In genomic region chr14:103723176-103724081, GRCh38 we compare ENCODE assay signal across 11 cellular contexts. TPM values are rescaled to one million over a fixed set of nuclear protein-coding genes. Genes with fewer than 3 reads are reported as not detected.
DNase-seq lines count a peak whose midpoint lies in the region; ATAC-seq, FAIRE-seq and TF ChIP-seq lines count a peak whose summit lies in the region.
"Had no signal": no experiment of that assay in that cellular context is flagged by ENCODE, and none has a peak within 500 bp of the region (broad histone marks: within the 10 kb centered on the region; RNA-seq: fewer than 3 reads in every experiment).

No MANE protein-coding gene starts in this region.

- ATAC-seq in HepG2 (no peak), sciatic nerve (peak; percentile 50), HG02798 (IDR thresholded peaks at IDR 0.05; ENCODE audit: poor library complexity, unreplicated experiment) (no peak)
- ATAC-seq in stimulated activated effector memory CD8-positive, alpha-beta T cell treated with anti-CD3 and anti-CD28 coated beads, Interleukin-12 subunit alpha, Interleukin-12 subunit beta, amount 100 ng/mL, for 72 hours = no peak
- ATAC-seq: activated T-cell treated with anti-CD3 and anti-CD28 coated beads, Interleukin-2, amount 50 U/mL, for 72 hours had no signal

- H3K27ac ChIP-seq in HepG2 (ENCODE audit: extremely low read length, insufficient read depth, low read length) = no peak overlapping the region

- no peaks in the 10 kb centered on the region for H4K20me1 ChIP-seq in HepG2 (ENCODE audit: insufficient read depth, low read length)

- peak overlapping the region; percentile 95 for H3K27ac Mint-ChIP-seq in chondrocyte (ENCODE audit: unreplicated experiment)
- H3K27ac Mint-ChIP-seq in stimulated activated effector memory CD8-positive, alpha-beta T cell treated with anti-CD3 and anti-CD28 coated beads, Interleukin-12 subunit alpha, Interleukin-12 subunit beta, amount 100 ng/mL, for 72 hours = no peak overlapping the region
- H3K27ac Mint-ChIP-seq in activated CD4-positive, alpha-beta T cell treated with anti-CD3 and anti-CD28 coated beads, Interleukin-2, amount 10 ng/mL, durations not matched to agents 24 days and 14 days = no peak overlapping the region
- H3K27ac Mint-ChIP-seq: activated T-cell treated with anti-CD3 and anti-CD28 coated beads, Interleukin-2, amount 50 U/mL, for 72 hours had no signal

- no peak for TF ChIP-seq RAD21 in HepG2 (CRISPR knock-in tag; IDR thresholded peaks at IDR 0.05)

- 95% methylated on average over 14 of the region's 24 CpGs for WGBS in HepG2 (ENCODE audit: low lambda C conversion rate)

- TF ChIP-seq POLR2A in HepG2 (IDR thresholded peaks at IDR 0.05; ENCODE audit: insufficient read depth in 1 of 2, low read depth in 2 of 2, low read length in 2 of 2) = no peak

- peaks cover 4% of the 10 kb centered on the region for H3K36me3 Mint-ChIP-seq in chondrocyte (ENCODE audit: low read depth)
- H3K36me3 Mint-ChIP-seq in stimulated activated effector memory CD8-positive, alpha-beta T cell treated with anti-CD3 and anti-CD28 coated beads, Interleukin-12 subunit alpha, Interleukin-12 subunit beta, amount 100 ng/mL, for 72 hours = peaks cover 3% of the 10 kb centered on the region
- H3K36me3 Mint-ChIP-seq in activated CD4-positive, alpha-beta T cell treated with anti-CD3 and anti-CD28 coated beads, Interleukin-2, amount 10 ng/mL, durations not matched to agents 24 days and 14 days (ENCODE audit: low read depth) = no peaks in the 10 kb centered on the region

- no peaks in the 10 kb centered on the region for H3K27me3 ChIP-seq in HepG2 (ENCODE audit: control insufficient read depth in 1 of 2, insufficient read depth in 2 of 2, low read length in 2 of 2)

- peaks cover 56% of the 10 kb centered on the region for H3K4me1 Mint-ChIP-seq in chondrocyte (ENCODE audit: low read depth)
- H3K4me1 Mint-ChIP-seq in stimulated activated effector memory CD8-positive, alpha-beta T cell treated with anti-CD3 and anti-CD28 coated beads, Interleukin-12 subunit alpha, Interleukin-12 subunit beta, amount 100 ng/mL, for 72 hours = peaks cover 32% of the 10 kb centered on the region
- peaks cover 10% of the 10 kb centered on the region for H3K4me1 Mint-ChIP-seq in activated CD4-positive, alpha-beta T cell treated with anti-CD3 and anti-CD28 coated beads, Interleukin-2, amount 10 ng/mL, durations not matched to agents 24 days and 14 days

- no peaks in the 10 kb centered on the region for H3K9me3 ChIP-seq in HepG2 (ENCODE audit: low read length)

- no TSS peak for BruUV-seq in HepG2 (replicated peaks; lab: Mats Ljungman, UMichigan)

- TF ChIP-seq EP300 in HepG2 (IDR thresholded peaks at IDR 0.05; ENCODE audit: low read depth in 2 of 2, low read length in 2 of 2) = no peak
- TF ChIP-seq EP300 in HepG2 (CRISPR knock-in tag; IDR thresholded peaks at IDR 0.05; ENCODE audit: borderline replicate concordance) = no peak

- no peaks in the 10 kb centered on the region for H3K9me3 Mint-ChIP-seq in chondrocyte (ENCODE audit: low read depth)
- H3K9me3 Mint-ChIP-seq in stimulated activated effector memory CD8-positive, alpha-beta T cell treated with anti-CD3 and anti-CD28 coated beads, Interleukin-12 subunit alpha, Interleukin-12 subunit beta, amount 100 ng/mL, for 72 hours = no peaks in the 10 kb centered on the region
- no peaks in the 10 kb centered on the region for H3K9me3 Mint-ChIP-seq in activated CD4-positive, alpha-beta T cell treated with anti-CD3 and anti-CD28 coated beads, Interleukin-2, amount 10 ng/mL, durations not matched to agents 24 days and 14 days
- H3K9me3 Mint-ChIP-seq: activated T-cell treated with anti-CD3 and anti-CD28 coated beads, Interleukin-2, amount 50 U/mL, for 72 hours; nephron had no signal

- peak overlapping the region; percentile 28 for H3K4me3 Mint-ChIP-seq in chondrocyte (ENCODE audit: unreplicated experiment)
- no peak overlapping the region for H3K4me3 Mint-ChIP-seq in stimulated activated effector memory CD8-positive, alpha-beta T cell treated with anti-CD3 and anti-CD28 coated beads, Interleukin-12 subunit alpha, Interleukin-12 subunit beta, amount 100 ng/mL, for 72 hours
- H3K4me3 Mint-ChIP-seq in activated CD4-positive, alpha-beta T cell treated with anti-CD3 and anti-CD28 coated beads, Interleukin-2, amount 10 ng/mL, durations not matched to agents 24 days and 14 days = no peak overlapping the region
- H3K4me3 Mint-ChIP-seq: activated T-cell treated with anti-CD3 and anti-CD28 coated beads, Interleukin-2, amount 50 U/mL, for 72 hours; nephron had no signal

- in situ Hi-C loops in HepG2 (cut with HindIII; ENCODE audit: extremely low pct_ligation_motif_present, low pct_unique_long_range_greater_than_20kb) = no loop called here
- in situ Hi-C loops in KBM-7 (cut with MboI; ENCODE audit: low pct_unique_long_range_greater_than_20kb, low sequenced_read_pairs) = no loop called here

- no peak for TF ChIP-seq CTCF in chondrocyte (IDR thresholded peaks at IDR 0.05)
- no peak for TF ChIP-seq CTCF in HepG2 (CRISPR knock-in tag; IDR thresholded peaks at IDR 0.05)

- H3K4me1 ChIP-seq in HepG2 (ENCODE audit: insufficient read depth, low read length) = peaks cover 1% of the 10 kb centered on the region; the same call in 1 of the 2 replicates

- H3K27me3 Mint-ChIP-seq in chondrocyte (ENCODE audit: low read depth) = no peaks in the 10 kb centered on the region
- H3K27me3 Mint-ChIP-seq in activated CD4-positive, alpha-beta T cell treated with anti-CD3 and anti-CD28 coated beads, Interleukin-2, amount 10 ng/mL, durations not matched to agents 24 days and 14 days = no peaks in the 10 kb centered on the region

- no peak overlapping the region for H3K9ac ChIP-seq in HepG2 (ENCODE audit: insufficient read depth, low read depth, low read length)

- DNase-seq in Ammon's horn (ENCODE audit: low spot score) (peak; percentile 62), chondrocyte (ENCODE audit: low spot score) (no peak), HepG2 (ENCODE audit: low spot score) (no peak), sciatic nerve (ENCODE audit: low spot score) (no peak), KBM-7 (no peak)
- no peak for DNase-seq in stimulated activated effector memory CD8-positive, alpha-beta T cell treated with anti-CD3 and anti-CD28 coated beads, Interleukin-12 subunit alpha, Interleukin-12 subunit beta, amount 100 ng/mL, for 72 hours (ENCODE audit: low spot score in 2 of 2)
- DNase-seq in activated CD4-positive, alpha-beta T cell treated with anti-CD3 and anti-CD28 coated beads, Interleukin-2, amount 10 ng/mL, durations not matched to agents 24 days and 14 days = no peak
- DNase-seq: activated T-cell treated with anti-CD3 and anti-CD28 coated beads, Interleukin-2, amount 50 U/mL, for 72 hours; cortex of kidney had no signal

- H3K4me2 ChIP-seq in HepG2 (ENCODE audit: low read depth, low read length) = no peak overlapping the region

- H3K79me2 ChIP-seq in HepG2 (ENCODE audit: insufficient read depth, low read length) = peaks cover 61% of the 10 kb centered on the region

- H3K36me3 ChIP-seq in HepG2 (replicated peaks in 1 of 2; ENCODE audit: control insufficient read depth in 1 of 2, insufficient read depth in 2 of 2, low read length in 2 of 2) = peaks cover 7 to 25% of the 10 kb centered on the region in 2 experiments; a peak in 4 of 5 replicates

- POLR2A ChIA-PET in HepG2 (lab: Yijun Ruan, JAX) = no interaction called here

- no peak overlapping the region for H2AFZ ChIP-seq in HepG2 (ENCODE audit: low read length)

- CTCF ChIA-PET in HepG2 (lab: Yijun Ruan, JAX; ENCODE audit: low intra/inter-chr PET ratio, low total read pairs) = no interaction called here

- intact Hi-C loops in HepG2 (cut with micrococcal nuclease; ENCODE audit: unreplicated experiment) (no loop called here), sciatic nerve (cut with DNase I) (no loop called here)
- intact Hi-C loops in activated CD4-positive, alpha-beta T cell treated with anti-CD3 and anti-CD28 coated beads, Interleukin-2, amount 10 ng/mL, durations not matched to agents 24 days and 14 days (cut with micrococcal nuclease) = no loop called here

- FAIRE-seq in HepG2 (lab: Jason Lieb, UNC) = no peak

- H3K4me3 ChIP-seq in HepG2 (replicated peaks in 1 of 3; ENCODE audit: insufficient read depth in 1 of 3, low read depth in 2 of 3, low read length in 3 of 3) = no peak overlapping the region

RNA-seq across cellular contexts. Expression of gene ZFYVE21, which starts 7.8 kb away (rescaled TPM):
- total RNA-seq in chondrocyte = 68.6 to 84.3 TPM (median 68.6 TPM) in 3 replicates
- total RNA-seq in HepG2 (2016; rRNA removed; fragmentation: Illumina TruSeq; extraction: Trizol) = 34.3 and 35.1 TPM in 2 replicates
- 12.0 and 12.6 TPM in 2 replicates for total RNA-seq in HepG2 (2016; cell fraction: cytosol; rRNA removed; fragmentation: Illumina TruSeq; extraction: Trizol; ENCODE audit: low read depth)
- 36.2 and 37.2 TPM in 2 replicates for total RNA-seq in HepG2 (2016; cell fraction: insoluble cytoplasmic fraction; rRNA removed; fragmentation: Illumina TruSeq; extraction: Trizol)
- 23.9 and 24.1 TPM in 2 replicates for total RNA-seq in HepG2 (2016; cell fraction: membrane; rRNA removed; fragmentation: Illumina TruSeq; extraction: Trizol)
- total RNA-seq in HepG2 (2016; cell fraction: nucleus; rRNA removed; fragmentation: Illumina TruSeq; extraction: Trizol) = 25.9 TPM in 2 replicates
- polyA plus RNA-seq in HepG2 (2011; rRNA removed) = 34.4 and 36.2 TPM in 2 replicates
- 33.8 and 35.9 TPM in 2 replicates for polyA plus RNA-seq in HepG2 (2011; cell fraction: cytosol; rRNA removed)
- polyA plus RNA-seq in HepG2 (2011; cell fraction: nucleus; rRNA removed) = 57.7 and 67.1 TPM in 2 replicates
- polyA plus RNA-seq in HepG2 (2012) = 18.5 and 20.2 TPM in 2 replicates
- 9.6 and 11.9 TPM in 2 replicates for polyA plus RNA-seq in HepG2 (2016; cell fraction: cytosol; fragmentation: Illumina TruSeq; extraction: Trizol; ENCODE audit: low read depth)
- polyA plus RNA-seq in HepG2 (2016; cell fraction: insoluble cytoplasmic fraction; fragmentation: Illumina TruSeq; extraction: Trizol; ENCODE audit: low read depth) = 38.6 and 42.4 TPM in 2 replicates
- polyA plus RNA-seq in HepG2 (2016; cell fraction: membrane; fragmentation: Illumina TruSeq; extraction: Trizol; ENCODE audit: low read depth) = 20.7 and 23.8 TPM in 2 replicates
- polyA plus RNA-seq in HepG2 (2016; cell fraction: nucleus; fragmentation: Illumina TruSeq; extraction: Trizol; ENCODE audit: insufficient read depth, low read depth) = 55.9 and 58.6 TPM in 2 replicates
- 32.6 and 37.6 TPM in 2 replicates for polyA minus RNA-seq in HepG2 (2011; rRNA and poly(A)+ RNA removed; ENCODE audit: low replicate concordance)
- polyA minus RNA-seq in HepG2 (2011; cell fraction: cytosol; rRNA and poly(A)+ RNA removed) = 12.3 and 14.1 TPM in 2 replicates
- polyA minus RNA-seq in HepG2 (2011; cell fraction: nucleus; rRNA and poly(A)+ RNA removed) = 23.7 and 24.3 TPM in 2 replicates
- 86.6 TPM for total RNA-seq in sciatic nerve
- total RNA-seq in activated CD4-positive, alpha-beta T cell treated with anti-CD3 and anti-CD28 coated beads, Interleukin-2, amount 10 ng/mL, durations not matched to agents 24 days and 14 days = 21.4 and 23.9 TPM in 2 replicates

RNA-seq across cellular contexts. Expression of gene XRCC3, which starts 8.2 kb away (rescaled TPM):
- total RNA-seq in chondrocyte (3.4 to 9.9 TPM (median 6.6 TPM) in 3 replicates), HepG2 (2016; rRNA removed; fragmentation: Illumina TruSeq; extraction: Trizol) (22.7 and 25.8 TPM in 2 replicates), sciatic nerve (4.6 TPM)
- total RNA-seq in HepG2 (2016; cell fraction: cytosol; rRNA removed; fragmentation: Illumina TruSeq; extraction: Trizol; ENCODE audit: low read depth) = 7.5 and 8.6 TPM in 2 replicates
- 22.7 and 28.8 TPM in 2 replicates for total RNA-seq in HepG2 (2016; cell fraction: insoluble cytoplasmic fraction; rRNA removed; fragmentation: Illumina TruSeq; extraction: Trizol)
- total RNA-seq in HepG2 (2016; cell fraction: membrane; rRNA removed; fragmentation: Illumina TruSeq; extraction: Trizol) = 19.2 and 25.6 TPM in 2 replicates
- 16.7 and 17.3 TPM in 2 replicates for total RNA-seq in HepG2 (2016; cell fraction: nucleus; rRNA removed; fragmentation: Illumina TruSeq; extraction: Trizol)
- polyA plus RNA-seq in HepG2 (2011; rRNA removed) = 5.4 and 5.8 TPM in 2 replicates
- 4.3 and 7.4 TPM in 2 replicates for polyA plus RNA-seq in HepG2 (2011; cell fraction: cytosol; rRNA removed)
- polyA plus RNA-seq in HepG2 (2011; cell fraction: nucleus; rRNA removed) = 12.7 and 15.0 TPM in 2 replicates
- polyA plus RNA-seq in HepG2 (2012) = 6.2 and 8.5 TPM in 2 replicates
- 5.5 and 6.6 TPM in 2 replicates for polyA plus RNA-seq in HepG2 (2016; cell fraction: cytosol; fragmentation: Illumina TruSeq; extraction: Trizol; ENCODE audit: low read depth)
- 14.6 and 16.7 TPM in 2 replicates for polyA plus RNA-seq in HepG2 (2016; cell fraction: insoluble cytoplasmic fraction; fragmentation: Illumina TruSeq; extraction: Trizol; ENCODE audit: low read depth)
- 13.9 and 14.8 TPM in 2 replicates for polyA plus RNA-seq in HepG2 (2016; cell fraction: membrane; fragmentation: Illumina TruSeq; extraction: Trizol; ENCODE audit: low read depth)
- 39.8 and 43.1 TPM in 2 replicates for polyA plus RNA-seq in HepG2 (2016; cell fraction: nucleus; fragmentation: Illumina TruSeq; extraction: Trizol; ENCODE audit: insufficient read depth, low read depth)
- 11.1 and 22.9 TPM in 2 replicates for polyA minus RNA-seq in HepG2 (2011; rRNA and poly(A)+ RNA removed; ENCODE audit: low replicate concordance)
- 4.7 and 5.6 TPM in 2 replicates for polyA minus RNA-seq in HepG2 (2011; cell fraction: cytosol; rRNA and poly(A)+ RNA removed)
- 5.5 and 7.3 TPM in 2 replicates for polyA minus RNA-seq in HepG2 (2011; cell fraction: nucleus; rRNA and poly(A)+ RNA removed)
- total RNA-seq in activated CD4-positive, alpha-beta T cell treated with anti-CD3 and anti-CD28 coated beads, Interleukin-2, amount 10 ng/mL, durations not matched to agents 24 days and 14 days = 70.3 and 75.8 TPM in 2 replicates
